Comparison of ENCODE assay signal across 1 cellular context in genomic region chr1:229022595-229023350, GRCh38.
TF ChIP-seq lines count a peak whose summit lies in the region.

No MANE protein-coding gene starts in this region.

TF ChIP-seq in HepG2, 621 proteins besides CTCF, POLR2A, EP300 and RAD21 (continued from another document and continues in another):
- TF ChIP-seq HNF1A (IDR thresholded peaks at IDR 0.05; ENCODE audit: low read depth) (0 out of 2 replicates have a peak, but pooled peaks have one; percentile 17), HNF1A (CRISPR knock-in tag; IDR thresholded peaks at IDR 0.05; ENCODE audit: borderline replicate concordance) (peak; percentile 65; the same call in 1 of the 2 replicates), DBP (CRISPR knock-in tag; IDR thresholded peaks at IDR 0.05; ENCODE audit: not compliant biosample characterization) (no peak), BCL6 (CRISPR knock-in tag; IDR thresholded peaks at IDR 0.05) (peak; percentile 65), ZBTB38 (CRISPR knock-in tag; IDR thresholded peaks at IDR 0.05) (0 out of 2 replicates have a peak, but pooled peaks have one; percentile 39), MLLT10 (CRISPR knock-in tag; IDR thresholded peaks at IDR 0.05) (no peak), NR2F1 (CRISPR knock-in tag; IDR thresholded peaks at IDR 0.05) (peak; percentile 42; a peak in 1 of 4 replicates), ZKSCAN1 (IDR thresholded peaks at IDR 0.05; ENCODE audit: low read length) (no peak), SOX6 (IDR thresholded peaks at IDR 0.05) (no peak), SOX6 (CRISPR knock-in tag; IDR thresholded peaks at IDR 0.05) (peak; percentile 91), ZSCAN25 (CRISPR knock-in tag; IDR thresholded peaks at IDR 0.05) (no peak), ZNF558 (CRISPR knock-in tag; IDR thresholded peaks at IDR 0.05; ENCODE audit: borderline replicate concordance) (no peak), TP53 (CRISPR knock-in tag; conservative IDR thresholded peaks at IDR 0.05) (no peak), RBM22 (optimal IDR thresholded peaks at IDR 0.05; ENCODE audit: low read length) (no peak), ARID4A (CRISPR knock-in tag; IDR thresholded peaks at IDR 0.05; ENCODE audit: borderline replicate concordance) (no peak), KDM6A (CRISPR knock-in tag; IDR thresholded peaks at IDR 0.05; ENCODE audit: low read depth) (no peak), ADNP (CRISPR knock-in tag; IDR thresholded peaks at IDR 0.05) (no peak), SMAD1 (CRISPR knock-in tag; IDR thresholded peaks at IDR 0.05; ENCODE audit: borderline replicate concordance, low read depth) (no peak), FOXO1 (CRISPR knock-in tag; IDR thresholded peaks at IDR 0.05) (0 out of 2 replicates have a peak, but pooled peaks have one; percentile 43), ZNF761 (CRISPR knock-in tag; conservative IDR thresholded peaks at IDR 0.05) (0 out of 2 replicates have a peak, but pooled peaks have one; percentile 15), THYN1 (CRISPR knock-in tag; IDR thresholded peaks at IDR 0.05; ENCODE audit: borderline replicate concordance, low read depth) (no peak), SRSF1 (optimal IDR thresholded peaks at IDR 0.05; ENCODE audit: low read depth, low read length) (no peak), ZNF101 (CRISPR knock-in tag; IDR thresholded peaks at IDR 0.05; ENCODE audit: borderline replicate concordance, low read depth) (no peak), ZBTB20 (CRISPR knock-in tag; IDR thresholded peaks at IDR 0.05; ENCODE audit: borderline replicate concordance, low read depth) (no peak), EED (CRISPR knock-in tag; IDR thresholded peaks at IDR 0.05) (no peak), EZH2 (conservative IDR thresholded peaks at IDR 0.05; ENCODE audit: low read depth, low read length) (no peak), STAG1 (CRISPR knock-in tag; IDR thresholded peaks at IDR 0.05) (peak; percentile 29), BCLAF1 (IDR thresholded peaks at IDR 0.05) (no peak), ATF3 (CRISPR knock-in tag; IDR thresholded peaks at IDR 0.05) (no peak), NR1H2 (CRISPR knock-in tag; IDR thresholded peaks at IDR 0.05; ENCODE audit: borderline replicate concordance, low read depth) (no peak), SP5 (CRISPR knock-in tag; IDR thresholded peaks at IDR 0.05; ENCODE audit: borderline replicate concordance, low read depth) (peak; percentile 88), ONECUT2 (CRISPR knock-in tag; IDR thresholded peaks at IDR 0.05) (0 out of 2 replicates have a peak, but pooled peaks have one; percentile 32), GTF3A (CRISPR knock-in tag; conservative IDR thresholded peaks at IDR 0.05) (no peak), SALL1 (CRISPR knock-in tag; IDR thresholded peaks at IDR 0.05) (peak; percentile 68), RNF219 (CRISPR knock-in tag; IDR thresholded peaks at IDR 0.05) (no peak), ZXDC (CRISPR knock-in tag; IDR thresholded peaks at IDR 0.05) (no peak), THRA (CRISPR knock-in tag; IDR thresholded peaks at IDR 0.05; ENCODE audit: borderline replicate concordance) (peak; percentile 62; the same call in 1 of the 2 replicates), GMEB1 (CRISPR knock-in tag; IDR thresholded peaks at IDR 0.05; ENCODE audit: borderline replicate concordance) (no peak), ZFX (CRISPR knock-in tag; IDR thresholded peaks at IDR 0.05; ENCODE audit: low read depth) (peak; percentile 50; the same call in 1 of the 2 replicates)
